6 cellular contexts compared by ENCODE assay signal in genomic region chr6:32187725-32188380, GRCh38. TPM values are rescaled to one million over a fixed set of nuclear protein-coding genes. Genes with fewer than 3 reads are reported as not detected.
DNase-seq lines count a peak whose midpoint lies in the region; ATAC-seq and TF ChIP-seq lines count a peak whose summit lies in the region.
"Not testable (repeated sequence)": the region's sequence is repeated elsewhere in the genome, so short reads cannot be mapped to it uniquely, and the experiment has no call there.

No MANE protein-coding gene starts in this region.

- not testable (repeated sequence) for H3K27me3 Mint-ChIP-seq in activated T-cell treated with anti-CD3 and anti-CD28 coated beads, Interleukin-2, amount 50 U/mL, for 72 hours (ENCODE audit: low read depth)

- H3K36me3 ChIP-seq in Karpas-422 (ENCODE audit: insufficient read depth, low read length): not testable (repeated sequence)
- peaks cover 32% of the 10 kb centered on the region for H3K36me3 ChIP-seq in lower lobe of right lung

- not testable (repeated sequence) for H3K9me2 ChIP-seq in Karpas-422 (replicated peaks; ENCODE audit: insufficient read depth, low read length)

- not testable (repeated sequence) for ATAC-seq in activated T-cell treated with anti-CD3 and anti-CD28 coated beads, Interleukin-2, amount 50 U/mL, for 72 hours (replicated peaks in 1 of 2); lower lobe of right lung

- H3K27ac ChIP-seq in Karpas-422 (ENCODE audit: low read length): not testable (repeated sequence)
- H3K27ac ChIP-seq in dorsolateral prefrontal cortex (peak overlapping the region in 43 of 59 donors; percentile 32 to 100 (median 99)), lower lobe of right lung (peak overlapping the region; percentile 91)

- H3K4me2 ChIP-seq in Karpas-422 (ENCODE audit: low read depth, low read length, poor library complexity, severe bottlenecking): peak overlapping the region; percentile 87

- peaks cover 22 to 25% of the 10 kb centered on the region in 2 donors for H3K36me3 Mint-ChIP-seq in activated T-cell treated with anti-CD3 and anti-CD28 coated beads, Interleukin-2, amount 50 U/mL, for 72 hours (ENCODE audit: insufficient read depth in 2 of 2)

- H3K79me2 ChIP-seq in Karpas-422 (ENCODE audit: low read length): peaks cover 48% of the 10 kb centered on the region

- not testable (repeated sequence) for DNase-seq in AG04449 (ENCODE audit: low read depth, low spot score); Karpas-422; activated T-cell treated with anti-CD3 and anti-CD28 coated beads, Interleukin-2, amount 50 U/mL, for 72 hours; dorsolateral prefrontal cortex; lower lobe of right lung; skeletal muscle cell (ENCODE audit: low read depth)

- TF ChIP-seq CTCF in AG04449 (IDR thresholded peaks at IDR 0.05; ENCODE audit: insufficient read depth, low read length, missing control alignments); dorsolateral prefrontal cortex (IDR thresholded peaks at IDR 0.05 in 54 of 56, conservative IDR thresholded peaks at IDR 0.05 in 2 of 56; ENCODE audit: low read depth in 1 of 56, partially characterized antibody in 56 of 56); lower lobe of right lung (IDR thresholded peaks at IDR 0.05): not testable (repeated sequence)

- CTCF ChIA-PET in AG04449 (lab: Yijun Ruan, JAX): interaction anchor here (1.5 to 2.6 kb wide), 2 partner anchors 69 to 71 kb away, joined by 5 to 8 read pairs; no protein-coding TSS in a partner anchor

- intact Hi-C loops in dorsolateral prefrontal cortex (cut with DNase I); lower lobe of right lung (cut with DNase I): not testable (repeated sequence)

- peak overlapping the region; percentile 95 for H3K9ac ChIP-seq in Karpas-422 (ENCODE audit: low read length)

- peak overlapping the region; percentile 89 to 92 for H3K4me3 Mint-ChIP-seq in activated T-cell treated with anti-CD3 and anti-CD28 coated beads, Interleukin-2, amount 50 U/mL, for 72 hours

- H3K9me3 Mint-ChIP-seq in activated T-cell treated with anti-CD3 and anti-CD28 coated beads, Interleukin-2, amount 50 U/mL, for 72 hours: not testable (repeated sequence)

- H2AFZ ChIP-seq in Karpas-422 (ENCODE audit: low read length): not testable (repeated sequence)

- not testable (repeated sequence) for H3K27me3 ChIP-seq in Karpas-422 (ENCODE audit: low read length); dorsolateral prefrontal cortex; lower lobe of right lung (ENCODE audit: low read depth)

- not testable (repeated sequence) for H3K9me3 ChIP-seq in Karpas-422 (ENCODE audit: low read length); lower lobe of right lung

- POLR2A ChIA-PET in AG04449 (lab: Yijun Ruan, JAX): interaction anchor here (0.7 kb wide), 1 partner anchor 73 kb away, joined by 4 read pairs; no protein-coding TSS in a partner anchor

- H3K4me1 Mint-ChIP-seq in activated T-cell treated with anti-CD3 and anti-CD28 coated beads, Interleukin-2, amount 50 U/mL, for 72 hours (ENCODE audit: low read depth): peaks cover 58% of the 10 kb centered on the region

- H3K4me3 ChIP-seq in AG04449 (ENCODE audit: low read depth, low read length) (peak overlapping the region; percentile 77), dorsolateral prefrontal cortex (peak overlapping the region in 32 of 59 donors; percentile 59 to 92 (median 78)), lower lobe of right lung (peak overlapping the region; percentile 76), skeletal muscle cell (ENCODE audit: low read depth, low read length) (peak overlapping the region; percentile 78)
- H3K4me3 ChIP-seq in Karpas-422 (ENCODE audit: low read length): not testable (repeated sequence)

- peaks cover 58% of the 10 kb centered on the region for H3K4me1 ChIP-seq in Karpas-422 (ENCODE audit: low read length)
- peaks cover 62% of the 10 kb centered on the region for H3K4me1 ChIP-seq in lower lobe of right lung

- peak overlapping the region; percentile 87 for H3K27ac Mint-ChIP-seq in activated T-cell treated with anti-CD3 and anti-CD28 coated beads, Interleukin-2, amount 50 U/mL, for 72 hours

- not testable (repeated sequence) for H4K20me1 ChIP-seq in Karpas-422 (ENCODE audit: insufficient read depth, low read depth, low read length)

RNA-seq across cellular contexts. Expression of gene PBX2, which starts 2.1 kb away (rescaled TPM):
- total RNA-seq in Karpas-422 (2014; rRNA removed; shearing (Covaris generic); ENCODE audit: low replicate concordance): 51.7 and 84.0 TPM in 2 replicates
- 100 to 1,000 TPM in 1 of 2 donors, 10 to 100 TPM in 1; 98.3 to 104 TPM for total RNA-seq in activated T-cell treated with anti-CD3 and anti-CD28 coated beads, Interleukin-2, amount 50 U/mL, for 72 hours
- 10 to 100 TPM; 42.9 to 89.4 (median 59.4) TPM for total RNA-seq in dorsolateral prefrontal cortex
- total RNA-seq in lower lobe of right lung: 89.2 TPM

RNA-seq across cellular contexts. Expression of gene AGER, which starts 3.8 kb away (rescaled TPM):
- total RNA-seq in Karpas-422 (2014; rRNA removed; shearing (Covaris generic); ENCODE audit: low replicate concordance): 9.0 and 9.2 TPM in 2 replicates
- 10 to 100 TPM; 39.0 to 48.0 TPM for total RNA-seq in activated T-cell treated with anti-CD3 and anti-CD28 coated beads, Interleukin-2, amount 50 U/mL, for 72 hours
- total RNA-seq in dorsolateral prefrontal cortex (10 to 100 TPM in 1 of 120 experiments, 1 to 10 TPM in 119; 1.6 to 11.4 (median 5.2) TPM), lower lobe of right lung (882 TPM)

RNA-seq across cellular contexts. Expression of gene GPSM3, which starts 4.6 kb away (rescaled TPM):
- total RNA-seq in Karpas-422 (2014; rRNA removed; shearing (Covaris generic); ENCODE audit: low replicate concordance): 66.5 and 85.9 TPM in 2 replicates
- total RNA-seq in activated T-cell treated with anti-CD3 and anti-CD28 coated beads, Interleukin-2, amount 50 U/mL, for 72 hours: 100 to 1,000 TPM; 192 to 213 TPM
- total RNA-seq in dorsolateral prefrontal cortex: 10 to 100 TPM in 27 of 120 experiments, 1 to 10 TPM in 92, under 1 TPM in 1; 0.87 to 23.5 (median 7.2) TPM
- total RNA-seq in lower lobe of right lung: 76.2 TPM

RNA-seq across cellular contexts. Expression of gene RNF5, which starts 9.6 kb away (rescaled TPM):
- 73.5 and 78.5 TPM in 2 replicates for total RNA-seq in Karpas-422 (2014; rRNA removed; shearing (Covaris generic); ENCODE audit: low replicate concordance)
- total RNA-seq in activated T-cell treated with anti-CD3 and anti-CD28 coated beads, Interleukin-2, amount 50 U/mL, for 72 hours: 10 to 100 TPM; 45.0 to 49.2 TPM
- total RNA-seq in dorsolateral prefrontal cortex (10 to 100 TPM; 34.1 to 70.5 (median 51.5) TPM), lower lobe of right lung (44.9 TPM)

RNA-seq across cellular contexts. Expression of gene AGPAT1, which starts 12.0 kb away (rescaled TPM):
- total RNA-seq in Karpas-422 (2014; rRNA removed; shearing (Covaris generic); ENCODE audit: low replicate concordance): 54.8 and 74.5 TPM in 2 replicates
- total RNA-seq in activated T-cell treated with anti-CD3 and anti-CD28 coated beads, Interleukin-2, amount 50 U/mL, for 72 hours: 10 to 100 TPM; 29.6 to 30.4 TPM
- total RNA-seq in dorsolateral prefrontal cortex: 100 to 1,000 TPM in 4 of 120 experiments, 10 to 100 TPM in 116; 58.7 to 102 (median 81.9) TPM
- 51.2 TPM for total RNA-seq in lower lobe of right lung

Comparison
In these comparisons a context has a peak if more than half of its experiments do, and no peak if none do; other contexts are left out.
1. RNA of gene AGER, which starts 3.8 kb away (total RNA-seq): 882 TPM in lower lobe of right lung (single experiment); 39.0 to 48.0 TPM in activated T-cell treated with anti-CD3 and anti-CD28 coated beads, Interleukin-2, amount 50 U/mL, for 72 hours, 9.0 to 9.2 TPM in Karpas-422 and 1.6 to 11.4 TPM in dorsolateral prefrontal cortex; every median in the first group is over 10 times any median in the second.